Comparison of ENCODE assay signal across 30 cellular contexts in the genomic region with DNA sequence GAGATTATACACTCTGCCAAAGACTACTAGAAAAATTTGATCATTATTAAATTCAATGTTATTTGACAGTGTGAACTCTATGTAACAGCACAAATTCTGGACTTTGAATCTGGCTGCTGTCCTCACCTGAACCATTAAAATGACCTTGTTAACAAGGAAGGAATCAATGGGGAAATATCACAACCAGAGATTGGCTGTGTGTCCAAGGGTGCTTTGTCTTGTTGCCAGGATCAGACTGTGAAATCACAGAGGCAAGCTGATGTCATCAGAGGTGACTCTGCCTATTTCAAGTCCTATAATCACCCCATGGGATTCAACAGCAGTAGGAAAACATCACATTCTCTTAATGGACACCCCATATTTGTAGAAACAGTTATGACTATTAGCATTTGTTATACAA. TPM values are rescaled to one million over a fixed set of nuclear protein-coding genes. Genes with fewer than 3 reads are reported as not detected.
DNase-seq lines count a peak whose midpoint lies in the region; ATAC-seq, FAIRE-seq and TF ChIP-seq lines count a peak whose summit lies in the region.
"Had no signal": no experiment of that assay in that cellular context is flagged by ENCODE, and none has a peak within 500 bp of the region (broad histone marks: within the 10 kb centered on the region; RNA-seq: fewer than 3 reads in every experiment).

No MANE protein-coding gene starts in this region.

- H3K36me3 ChIP-seq in upper lobe of left lung: no peaks in the 10 kb centered on the region
- H3K36me3 ChIP-seq: adrenal gland, brain microvascular endothelial cell, HAP-1 had no signal

- no peak overlapping the region for H3K27ac ChIP-seq in upper lobe of left lung
- H3K27ac ChIP-seq: adrenal gland, brain microvascular endothelial cell, KMS-11 had no signal

- H3K27me3 ChIP-seq in upper lobe of left lung: no peaks in the 10 kb centered on the region
- H3K27me3 ChIP-seq: adrenal gland, brain microvascular endothelial cell had no signal

- TF ChIP-seq POLR2A in H54 (IDR thresholded peaks at IDR 0.05; ENCODE audit: low read depth, low read length): no peak
- TF ChIP-seq POLR2A in upper lobe of left lung (IDR thresholded peaks at IDR 0.05): no peak

- TF ChIP-seq CTCF in AG10803 (conservative IDR thresholded peaks at IDR 0.05; ENCODE audit: low read length) (no peak), epithelial cell of esophagus (IDR thresholded peaks at IDR 0.05; ENCODE audit: insufficient read depth, low read depth, low read length, missing control alignments) (no peak), GM10248 (IDR thresholded peaks at IDR 0.05; ENCODE audit: control extremely low read depth, extremely low read depth, low read depth, missing control alignments) (no peak), upper lobe of left lung (IDR thresholded peaks at IDR 0.05) (no peak)

- ATAC-seq in HG03045 (IDR thresholded peaks at IDR 0.05; ENCODE audit: unreplicated experiment): no peak
- no peak for ATAC-seq in upper lobe of left lung (ENCODE audit: low FRiP score in 2 of 2)
- ATAC-seq: Panc1; stimulated activated naive CD8-positive, alpha-beta T cell treated with anti-CD3 and anti-CD28 coated beads, Interleukin-15, amount 100 ng/mL, for 72 hours; WTC11 had no signal

- H3K4me3 ChIP-seq in AG10803 (ENCODE audit: low read length) (no peak overlapping the region), epithelial cell of esophagus (ENCODE audit: low read length) (no peak overlapping the region), upper lobe of left lung (no peak overlapping the region)
- H3K4me3 ChIP-seq: adrenal gland, HAP-1 had no signal

- FAIRE-seq in H54 (lab: Jason Lieb, UNC): peak; percentile 83
- FAIRE-seq: G401.6, HTR-8/SVneo had no signal

- H3K4me1 ChIP-seq in upper lobe of left lung: no peaks in the 10 kb centered on the region
- H3K4me1 ChIP-seq: adrenal gland, HAP-1 had no signal

- CTCF ChIA-PET in GM10248 (lab: Yijun Ruan, JAX): no interaction called here

- POLR2A ChIA-PET in GM10248 (lab: Yijun Ruan, JAX): no interaction called here

- no peak for TF ChIP-seq EP300 in upper lobe of left lung (IDR thresholded peaks at IDR 0.05)

- peak; percentile 42 for DNase-seq in AG10803 (ENCODE audit: low read depth)
- no peak for DNase-seq in H54 (ENCODE audit: insufficient read length, low spot score)
- peak; percentile 14 for DNase-seq in epithelial cell of esophagus (ENCODE audit: low read depth)
- peak; percentile 68 for DNase-seq in mucosa of gallbladder (ENCODE audit: low spot score)
- no peak for DNase-seq in HuH-7.5 (ENCODE audit: low spot score)
- no peak for DNase-seq in GM10248 (ENCODE audit: extremely low spot score)
- no peak for DNase-seq in upper lobe of left lung
- DNase-seq: activated CD4-positive, alpha-beta T cell treated with anti-CD3 and anti-CD28 coated beads, Interleukin-2, amount 10 ng/mL, durations not matched to agents 7 days and 5 days; activated T-cell treated with anti-CD3 and anti-CD28 coated beads, Interleukin-2, amount 50 U/mL, for 48 hours; brain microvascular endothelial cell; CD8-positive, alpha-beta memory T cell; DMS 273 treated with DMSO at 0.1 percent for 48 hours; left cardiac atrium; mesendoderm; NCI-H187; NCI-H2171 treated with DMSO at 0.1 percent for 48 hours; NCI-H524; NK-92 treated with Interleukin-12 subunit alpha and Interleukin-12 subunit beta, amount 100 ng/mL, for 24 hours; SHP77 treated with DMSO at 0.1 percent for 48 hours; stimulated activated naive CD8-positive, alpha-beta T cell treated with anti-CD3 and anti-CD28 coated beads, Interleukin-15, amount 100 ng/mL, for 72 hours had no signal

- H3K9me3 ChIP-seq in upper lobe of left lung: no peaks in the 10 kb centered on the region
- H3K9me3 ChIP-seq: adrenal gland, HAP-1 had no signal

RNA-seq across cellular contexts. Expression of a gene that starts 46.8 kb away (rescaled TPM):
- total RNA-seq in mucosa of gallbladder: 4.1 TPM
- total RNA-seq in upper lobe of left lung: 1 to 10 TPM in 4 of 6 donors, under 1 TPM in 2; under 0.01 to 5.9 (median 1.6) TPM
- total RNA-seq: A673; activated CD4-positive, alpha-beta T cell treated with anti-CD3 and anti-CD28 coated beads, Interleukin-2, amount 10 ng/mL, durations not matched to agents 7 days and 5 days; B cell; CD8-positive, alpha-beta memory T cell had no signal

Comparison
In these comparisons a context has a peak if more than half of its experiments do, and no peak if none do; other contexts are left out.
1. DNase-seq: peak in AG10803 (single experiment), epithelial cell of esophagus (single experiment) and mucosa of gallbladder (single experiment); none in H54 (single experiment), HuH-7.5 (single experiment), GM10248 (single experiment) and upper lobe of left lung (0 of 2).